ENCODE assay signal across 1 cellular context in the genomic region with DNA sequence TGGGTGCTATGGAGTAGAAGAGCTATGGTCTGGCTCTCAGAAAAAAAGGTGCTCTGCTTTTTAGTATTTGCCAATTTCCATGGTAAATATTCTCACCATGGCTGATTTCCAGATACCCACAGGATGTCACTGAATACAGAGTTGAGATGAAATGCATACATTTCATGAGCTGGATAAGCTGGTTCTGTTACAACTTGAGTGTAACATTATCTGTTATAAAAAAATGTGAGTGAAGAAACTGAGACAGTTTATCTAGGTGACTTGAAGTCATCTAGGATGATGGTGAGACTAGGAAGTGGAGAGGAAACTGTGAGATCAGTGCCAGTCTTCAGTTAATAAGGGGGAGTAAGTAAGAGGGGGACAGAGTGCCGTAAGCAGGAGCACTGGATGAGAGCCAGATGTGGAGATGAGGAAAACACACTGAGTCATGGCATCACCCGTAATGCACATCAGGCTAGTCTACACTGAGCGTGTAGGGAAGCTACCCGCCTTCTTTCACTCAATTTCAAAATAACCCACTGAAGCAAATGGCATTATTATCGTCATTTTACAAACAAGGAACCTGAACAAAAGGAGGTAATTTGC.
TF ChIP-seq lines count a peak whose summit lies in the region.

No MANE protein-coding gene starts in this region.

TF ChIP-seq in H1, 55 proteins besides CTCF, POLR2A, EP300 and RAD21 (continued from another document):
- TF ChIP-seq KDM1A (IDR thresholded peaks at IDR 0.05; ENCODE audit: borderline replicate concordance, low read length) (no peak), KDM5A (IDR thresholded peaks at IDR 0.05; ENCODE audit: low read length) (no peak), SIN3A (conservative IDR thresholded peaks at IDR 0.05 in 1 of 2, IDR thresholded peaks at IDR 0.05 in 1 of 2; ENCODE audit: low read depth in 1 of 2, low read length in 2 of 2) (no peak), CEBPB (IDR thresholded peaks at IDR 0.05; ENCODE audit: low read depth, low read length) (no peak), EZH2 (IDR thresholded peaks at IDR 0.05; ENCODE audit: low read depth, low read length, severe bottlenecking) (no peak), NRF1 (IDR thresholded peaks at IDR 0.05; ENCODE audit: low read depth, low read length) (no peak), JUN (IDR thresholded peaks at IDR 0.05; ENCODE audit: low read depth, low read length) (no peak), HDAC2 (IDR thresholded peaks at IDR 0.05; ENCODE audit: borderline replicate concordance in 1 of 2, low read depth in 2 of 2, low read length in 2 of 2) (no peak), TAF1 (IDR thresholded peaks at IDR 0.05; ENCODE audit: low read depth, low read length) (no peak), CHD1 (IDR thresholded peaks at IDR 0.05; ENCODE audit: low read depth, low read length) (no peak), NANOG (IDR thresholded peaks at IDR 0.05; ENCODE audit: insufficient read depth, low read depth, low read length, poor library complexity, severe bottlenecking) (no peak), CBX5 (IDR thresholded peaks at IDR 0.05; ENCODE audit: low read depth, low read length) (no peak)
- TF ChIP-seq, protein P1, sequence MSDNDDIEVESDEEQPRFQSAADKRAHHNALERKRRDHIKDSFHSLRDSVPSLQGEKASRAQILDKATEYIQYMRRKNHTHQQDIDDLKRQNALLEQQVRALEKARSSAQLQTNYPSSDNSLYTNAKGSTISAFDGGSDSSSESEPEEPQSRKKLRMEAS (IDR thresholded peaks at IDR 0.05) = no peak
TF ChIP-seq in H1: peak in this region for 0.
